23 cellular contexts compared by ENCODE assay signal in genomic region chr12:102481705-102482104, GRCh38. TPM values are rescaled to one million over a fixed set of nuclear protein-coding genes. Genes with fewer than 3 reads are reported as not detected.
DNase-seq lines count a peak whose midpoint lies in the region; TF ChIP-seq lines count a peak whose summit lies in the region.
"Had no signal": no experiment of that assay in that cellular context is flagged by ENCODE, and none has a peak within 500 bp of the region (broad histone marks: within the 10 kb centered on the region; RNA-seq: fewer than 3 reads in every experiment).

No MANE protein-coding gene starts in this region.

- H3K4me2 ChIP-seq in trophoblast cell (ENCODE audit: low read length) = no peak overlapping the region
- H3K4me2 ChIP-seq: neural progenitor cell, PC-9 had no signal

- H2BK120ac ChIP-seq in trophoblast cell (ENCODE audit: insufficient read depth, low read length, poor library complexity) = no peak overlapping the region

- H3K4me1 ChIP-seq in skeletal muscle tissue (ENCODE audit: control insufficient read depth in 3 of 3, insufficient read depth in 3 of 3, low read length in 3 of 3) (peaks cover 15 to 23% (median 16%) of the 10 kb centered on the region in 3 donors), trophoblast cell (ENCODE audit: control insufficient read depth in 1 of 2, insufficient read depth in 2 of 2, low read length in 2 of 2) (peaks cover 3 to 8% of the 10 kb centered on the region in 2 experiments), testis (no peaks in the 10 kb centered on the region)
- H3K4me1 ChIP-seq: Caco-2 had no signal

- no peak overlapping the region for H4K91ac ChIP-seq in trophoblast cell (ENCODE audit: low read depth, low read length)

- H2BK12ac ChIP-seq in trophoblast cell (ENCODE audit: low read length) = no peak overlapping the region

- no peak overlapping the region for H3K23ac ChIP-seq in trophoblast cell (ENCODE audit: low read length)

- H4K12ac ChIP-seq in trophoblast cell (ENCODE audit: low read depth, low read length) = no peak overlapping the region

- H3K4ac ChIP-seq in trophoblast cell (ENCODE audit: low read depth, low read length) = no peak overlapping the region

- peaks cover 1% of the 10 kb centered on the region for H3K79me1 ChIP-seq in trophoblast cell (ENCODE audit: low read length)

- no peak for TF ChIP-seq POLR2A in testis (IDR thresholded peaks at IDR 0.05)

- intact Hi-C loops in testis (cut with DNase I; ENCODE audit: low total_unique reads) = no loop called here

- H3K36me3 ChIP-seq in skeletal muscle tissue (ENCODE audit: control insufficient read depth in 3 of 3, insufficient read depth in 3 of 3, low read length in 3 of 3) (no peaks in the 10 kb centered on the region), trophoblast cell (ENCODE audit: control insufficient read depth in 1 of 2, insufficient read depth in 2 of 2, low read length in 2 of 2) (no peaks in the 10 kb centered on the region), testis (ENCODE audit: low read depth, missing control alignments) (no peaks in the 10 kb centered on the region)
- H3K36me3 ChIP-seq: neural progenitor cell, thoracic aorta had no signal

- H3K27ac ChIP-seq in skeletal muscle tissue (ENCODE audit: low read depth, low read length) (peak overlapping the region; percentile 43), trophoblast cell (ENCODE audit: low read depth, low read length) (no peak overlapping the region), testis (no peak overlapping the region)
- H3K27ac ChIP-seq: neural progenitor cell, PC-9, thoracic aorta had no signal

- H3K27me3 ChIP-seq in skeletal muscle tissue (ENCODE audit: control insufficient read depth in 3 of 3, insufficient read depth in 3 of 3, low read length in 3 of 3) (no peaks in the 10 kb centered on the region), trophoblast cell (ENCODE audit: insufficient read depth, low read length) (no peaks in the 10 kb centered on the region), testis (no peaks in the 10 kb centered on the region)
- H3K27me3 ChIP-seq: neural progenitor cell had no signal

- H3K9me3 ChIP-seq in skeletal muscle tissue (ENCODE audit: control insufficient read depth in 3 of 3, low read length in 3 of 3) (no peaks in the 10 kb centered on the region), trophoblast cell (ENCODE audit: insufficient read depth, low read depth, low read length) (no peaks in the 10 kb centered on the region), testis (no peaks in the 10 kb centered on the region)
- H3K9me3 ChIP-seq: Caco-2, mucosa of descending colon, thoracic aorta had no signal

- no peak overlapping the region for H3K18ac ChIP-seq in trophoblast cell (ENCODE audit: low read length)

- H3K14ac ChIP-seq in trophoblast cell (ENCODE audit: low read length) = no peak overlapping the region

- H2BK5ac ChIP-seq in trophoblast cell (ENCODE audit: low read depth, low read length, poor library complexity) = no peak overlapping the region

- H3K79me2 ChIP-seq in trophoblast cell (ENCODE audit: control insufficient read depth, insufficient read depth, low read length, poor library complexity) = no peaks in the 10 kb centered on the region

- no peak for TF ChIP-seq CTCF in testis (IDR thresholded peaks at IDR 0.05)

- H3K9ac ChIP-seq in skeletal muscle tissue (ENCODE audit: low read depth in 1 of 3, low read length in 3 of 3) (no peak overlapping the region), trophoblast cell (ENCODE audit: low read length) (no peak overlapping the region)
- H3K9ac ChIP-seq: neural progenitor cell had no signal

- no peak overlapping the region for H2AFZ ChIP-seq in trophoblast cell (ENCODE audit: insufficient read depth, low read length, poor library complexity)
- H2AFZ ChIP-seq: neural progenitor cell, PC-9 had no signal

- no peak overlapping the region for H4K8ac ChIP-seq in trophoblast cell (ENCODE audit: low read depth, low read length)

- peak; percentile 96 for DNase-seq in DMS53 treated with DMSO at 0.1 percent for 48 hours (lab: John Stamatoyannopoulos, UW; ENCODE audit: unreplicated experiment)
- DNase-seq in NCI-H2029 (lab: John Stamatoyannopoulos, UW) = peak; percentile 62
- DNase-seq in foreskin melanocyte = peak; percentile 76
- DNase-seq in retina = no peak
- no peak for DNase-seq in trophoblast cell
- no peak for DNase-seq in testis
- DNase-seq: activated CD4-positive, alpha-beta T cell treated with anti-CD3 and anti-CD28 coated beads for 1 hour; activated naive CD4-positive, alpha-beta T cell treated with anti-CD3 and anti-CD28 coated beads for 36 hours; activated T-cell treated with anti-CD3 and anti-CD28 coated beads, Interleukin-2, amount 50 U/mL, for 4 hours; anterior cingulate cortex; Caco-2; central memory CD4-positive, alpha-beta T cell; left ventricle myocardium superior; mucosa of descending colon; NCI-H1694; NCI-H226; PC-9; stimulated activated CD4-positive, alpha-beta T cell treated with anti-CD3 and anti-CD28 coated beads, Interleukin-1b, Interleukin-23, amount 100 ng/mL, for 48 hours; T-helper 1 cell had no signal

- H3K4me3 ChIP-seq in skeletal muscle tissue (ENCODE audit: low read length in 3 of 3) = no peak overlapping the region
- no peak overlapping the region for H3K4me3 ChIP-seq in trophoblast cell (ENCODE audit: low read depth, low read length)
- H3K4me3 ChIP-seq in testis = no peak overlapping the region
- H3K4me3 ChIP-seq: K562, mucosa of descending colon, neural progenitor cell, PC-9, thoracic aorta had no signal

- H2AK5ac ChIP-seq in trophoblast cell (ENCODE audit: low read length) = no peak overlapping the region

RNA-seq across cellular contexts. Expression of gene IGF1, which starts 1.3 kb away (rescaled TPM):
- total RNA-seq in skeletal muscle tissue (12.5 TPM), testis (10 to 100 TPM; 16.9 to 50.9 TPM)
- 8.9 and 10.7 TPM in 2 replicates for polyA plus RNA-seq in trophoblast cell (2013)
- polyA plus RNA-seq in testis (ENCODE audit: insufficient read depth, low read depth, low replicate concordance) = 16.2 TPM
- total RNA-seq: activated naive CD4-positive, alpha-beta T cell treated with anti-CD3 and anti-CD28 coated beads for 36 hours; PC-9 had no signal

Comparison
In these comparisons a context has a peak if more than half of its experiments do, and no peak if none do; other contexts are left out.
1. DNase-seq: peak in DMS53 treated with DMSO at 0.1 percent for 48 hours (single experiment), NCI-H2029 (single experiment) and foreskin melanocyte (single experiment); none in retina (single experiment), trophoblast cell (0 of 2) and testis (single experiment).